In genomic region chr2:168432100-168432499, GRCh38 we compare ENCODE assay signal across 18 cellular contexts. TPM values are rescaled to one million over a fixed set of nuclear protein-coding genes. Genes with fewer than 3 reads are reported as not detected.
DNase-seq lines count a peak whose midpoint lies in the region; ATAC-seq and TF ChIP-seq lines count a peak whose summit lies in the region.
"Had no signal": no experiment of that assay in that cellular context is flagged by ENCODE, and none has a peak within 500 bp of the region (broad histone marks: within the 10 kb centered on the region; RNA-seq: fewer than 3 reads in every experiment).

No MANE protein-coding gene starts in this region.

- H3K27me3 Mint-ChIP-seq in activated CD4-positive, alpha-beta T cell treated with anti-CD3 and anti-CD28 coated beads, Interleukin-2, amount 10 ng/mL, durations not matched to agents 7 days and 5 days, result no peaks in the 10 kb centered on the region
- no peaks in the 10 kb centered on the region for H3K27me3 Mint-ChIP-seq in CD8-positive, alpha-beta T cell (ENCODE audit: low read depth)
- H3K27me3 Mint-ChIP-seq in T-cell, result no peaks in the 10 kb centered on the region
- H3K27me3 Mint-ChIP-seq in activated naive CD8-positive, alpha-beta T cell treated with anti-CD3 and anti-CD28 coated beads, Interleukin-2, amount 50 U/mL, for 24 hours, result no peaks in the 10 kb centered on the region

- H3K9me3 Mint-ChIP-seq in activated CD4-positive, alpha-beta T cell treated with anti-CD3 and anti-CD28 coated beads, Interleukin-2, amount 10 ng/mL, durations not matched to agents 7 days and 5 days, result peaks cover 15% of the 10 kb centered on the region
- H3K9me3 Mint-ChIP-seq in CD8-positive, alpha-beta T cell, result no peaks in the 10 kb centered on the region
- no peaks in the 10 kb centered on the region for H3K9me3 Mint-ChIP-seq in T-cell
- H3K9me3 Mint-ChIP-seq in activated naive CD8-positive, alpha-beta T cell treated with anti-CD3 and anti-CD28 coated beads, Interleukin-2, amount 50 U/mL, for 24 hours, result no peaks in the 10 kb centered on the region
- H3K9me3 Mint-ChIP-seq: HFFc6 had no signal

- no peak for ATAC-seq in CD8-positive, alpha-beta T cell
- ATAC-seq in T-cell (replicated peaks in 1 of 4) (no peak), HG02973 (IDR thresholded peaks at IDR 0.05; ENCODE audit: unreplicated experiment) (no peak), GM21423 (IDR thresholded peaks at IDR 0.05; ENCODE audit: unreplicated experiment) (no peak)
- peak; percentile 38 for ATAC-seq in activated naive CD8-positive, alpha-beta T cell treated with anti-CD3 and anti-CD28 coated beads, Interleukin-2, amount 50 U/mL, for 24 hours
- ATAC-seq: K562 had no signal

- no peak overlapping the region for H3K4me3 ChIP-seq in CD8-positive, alpha-beta T cell (ENCODE audit: low read depth, low read length)
- H3K4me3 ChIP-seq: K562 had no signal

- CTCF ChIA-PET in activated CD4-positive, alpha-beta T cell treated with anti-CD3 and anti-CD28 coated beads, Interleukin-2, amount 10 ng/mL, durations not matched to agents 7 days and 5 days (lab: Charles Lee), result interaction anchor here (1.0 to 1.1 kb wide), 2 partner anchors 9 to 15 kb away, joined by 3 read pairs; no protein-coding TSS in a partner anchor
- CTCF ChIA-PET in CD8-positive, alpha-beta T cell (lab: Charles Lee), result interaction anchor here (0.6 to 2.7 kb wide), 6 partner anchors 10 to 256 kb away, joined by 3 to 7 read pairs (median 4); no protein-coding TSS in a partner anchor
- CTCF ChIA-PET in T-cell (lab: Charles Lee), result no interaction called here

- H3K4me3 Mint-ChIP-seq in activated CD4-positive, alpha-beta T cell treated with anti-CD3 and anti-CD28 coated beads, Interleukin-2, amount 10 ng/mL, durations not matched to agents 7 days and 5 days, result no peak overlapping the region
- no peak overlapping the region for H3K4me3 Mint-ChIP-seq in CD8-positive, alpha-beta T cell
- peak overlapping the region in 1 of 3 donors; percentile 46 for H3K4me3 Mint-ChIP-seq in T-cell
- peak overlapping the region; percentile 35 for H3K4me3 Mint-ChIP-seq in activated naive CD8-positive, alpha-beta T cell treated with anti-CD3 and anti-CD28 coated beads, Interleukin-2, amount 50 U/mL, for 24 hours
- H3K4me3 Mint-ChIP-seq: HFFc6 had no signal

- no peak for DNase-seq in activated CD4-positive, alpha-beta T cell treated with anti-CD3 and anti-CD28 coated beads, Interleukin-2, amount 10 ng/mL, durations not matched to agents 7 days and 5 days
- no peak for DNase-seq in activated CD4-positive, alpha-beta T cell treated with anti-CD3 and anti-CD28 coated beads, Interleukin-2, amount 50 U/mL, for 48 hours
- no peak for DNase-seq in CD8-positive, alpha-beta T cell
- DNase-seq in T-cell (no peak), NCI-H1092 treated with DMSO at 0.1 percent for 48 hours (lab: John Stamatoyannopoulos, UW) (no peak)
- no peak for DNase-seq in activated naive CD8-positive, alpha-beta T cell treated with anti-CD3 and anti-CD28 coated beads, Interleukin-2, amount 50 U/mL, for 24 hours
- DNase-seq: BE2C, DMS53, H7, HFFc6, MV-4-11, NCI-H2107, NCI-H510A, NCI-H82 had no signal

- peak overlapping the region; percentile 28 for H3K27ac Mint-ChIP-seq in activated CD4-positive, alpha-beta T cell treated with anti-CD3 and anti-CD28 coated beads, Interleukin-2, amount 10 ng/mL, durations not matched to agents 7 days and 5 days
- peak overlapping the region; percentile 7 for H3K27ac Mint-ChIP-seq in CD8-positive, alpha-beta T cell
- H3K27ac Mint-ChIP-seq in T-cell, result peak overlapping the region; percentile 71 to 84
- H3K27ac Mint-ChIP-seq in activated naive CD8-positive, alpha-beta T cell treated with anti-CD3 and anti-CD28 coated beads, Interleukin-2, amount 50 U/mL, for 24 hours, result peak overlapping the region; percentile 75
- H3K27ac Mint-ChIP-seq: HFFc6 had no signal

- H3K4me1 ChIP-seq in CD8-positive, alpha-beta T cell (ENCODE audit: insufficient read depth, low read length), result peaks cover 38% of the 10 kb centered on the region

- no peaks in the 10 kb centered on the region for H3K9me3 ChIP-seq in CD8-positive, alpha-beta T cell (ENCODE audit: low read length)
- H3K9me3 ChIP-seq: BE2C had no signal

- H3K36me3 Mint-ChIP-seq in activated CD4-positive, alpha-beta T cell treated with anti-CD3 and anti-CD28 coated beads, Interleukin-2, amount 10 ng/mL, durations not matched to agents 7 days and 5 days (ENCODE audit: low read depth), result peaks cover 12% of the 10 kb centered on the region
- H3K36me3 Mint-ChIP-seq in CD8-positive, alpha-beta T cell, result no peaks in the 10 kb centered on the region
- no peaks in the 10 kb centered on the region for H3K36me3 Mint-ChIP-seq in T-cell
- H3K36me3 Mint-ChIP-seq in activated naive CD8-positive, alpha-beta T cell treated with anti-CD3 and anti-CD28 coated beads, Interleukin-2, amount 50 U/mL, for 24 hours (ENCODE audit: low read depth), result no peaks in the 10 kb centered on the region
- H3K36me3 Mint-ChIP-seq: CD4-positive, CD25-positive, alpha-beta regulatory T cell had no signal

- intact Hi-C loops in CD8-positive, alpha-beta T cell (cut with DNase I, micrococcal nuclease), result loop anchor here (2.0 to 5.0 kb wide), 3 partner anchors 19 to 110 kb away; no protein-coding TSS in a partner anchor

- no peak overlapping the region for H3K27ac ChIP-seq in CD8-positive, alpha-beta T cell (ENCODE audit: low read depth, low read length)

- no peak for TF ChIP-seq CTCF in CD8-positive, alpha-beta T cell (IDR thresholded peaks at IDR 0.05)

- POLR2A ChIA-PET in activated CD4-positive, alpha-beta T cell treated with anti-CD3 and anti-CD28 coated beads, Interleukin-2, amount 10 ng/mL, durations not matched to agents 7 days and 5 days (lab: Charles Lee), result no interaction called here
- POLR2A ChIA-PET in CD8-positive, alpha-beta T cell (lab: Charles Lee), result interaction anchor here (0.6 to 1.2 kb wide), 5 partner anchors 19 to 357 kb away, joined by 3 to 4 read pairs (median 3); no protein-coding TSS in a partner anchor
- POLR2A ChIA-PET in T-cell (lab: Charles Lee), result interaction anchor here in 1 of 2 donors (0.6 kb wide), 1 partner anchor 55 kb away, joined by 6 read pairs; no protein-coding TSS in a partner anchor

- no peaks in the 10 kb centered on the region for H3K36me3 ChIP-seq in CD8-positive, alpha-beta T cell (ENCODE audit: insufficient read depth, low read length)
- H3K36me3 ChIP-seq: BE2C had no signal

- H3K27me3 ChIP-seq in CD8-positive, alpha-beta T cell (ENCODE audit: insufficient read depth, low read length), result no peaks in the 10 kb centered on the region
- H3K27me3 ChIP-seq: BE2C had no signal

- peaks cover 53% of the 10 kb centered on the region for H3K4me1 Mint-ChIP-seq in activated CD4-positive, alpha-beta T cell treated with anti-CD3 and anti-CD28 coated beads, Interleukin-2, amount 10 ng/mL, durations not matched to agents 7 days and 5 days
- H3K4me1 Mint-ChIP-seq in CD8-positive, alpha-beta T cell (ENCODE audit: low read depth), result peaks cover 62% of the 10 kb centered on the region
- H3K4me1 Mint-ChIP-seq in T-cell, result peaks cover 51 to 65% (median 54%) of the 10 kb centered on the region in 3 donors
- peaks cover 50% of the 10 kb centered on the region for H3K4me1 Mint-ChIP-seq in activated naive CD8-positive, alpha-beta T cell treated with anti-CD3 and anti-CD28 coated beads, Interleukin-2, amount 50 U/mL, for 24 hours

RNA-seq across cellular contexts. Expression of gene CERS6, which starts 24.0 kb away (rescaled TPM):
- total RNA-seq in activated CD4-positive, alpha-beta T cell treated with anti-CD3 and anti-CD28 coated beads, Interleukin-2, amount 10 ng/mL, durations not matched to agents 7 days and 5 days, result 10 to 100 TPM; 12.1 to 14.9 TPM
- total RNA-seq in CD8-positive, alpha-beta T cell, result 10 to 100 TPM; 17.9 to 18.5 TPM
- 10 to 100 TPM; 11.1 to 20.3 (median 13.6) TPM for total RNA-seq in T-cell

Comparison
In these comparisons a context has a peak if more than half of its experiments do, and no peak if none do; other contexts are left out.
1. H3K27ac Mint-ChIP-seq: peak in every context shown above with its lines; median percentile 78 in T-cell; 75 in activated naive CD8-positive, alpha-beta T cell treated with anti-CD3 and anti-CD28 coated beads, Interleukin-2, amount 50 U/mL, for 24 hours; 28 in activated CD4-positive, alpha-beta T cell treated with anti-CD3 and anti-CD28 coated beads, Interleukin-2, amount 10 ng/mL, durations not matched to agents 7 days and 5 days; 7 in CD8-positive, alpha-beta T cell.
2. CTCF ChIA-PET loops: an anchor here in activated CD4-positive, alpha-beta T cell treated with anti-CD3 and anti-CD28 coated beads, Interleukin-2, amount 10 ng/mL, durations not matched to agents 7 days and 5 days (1.0 to 1.1 kb wide) and CD8-positive, alpha-beta T cell (0.6 to 2.7 kb wide); none called in T-cell.